In the genomic region with DNA sequence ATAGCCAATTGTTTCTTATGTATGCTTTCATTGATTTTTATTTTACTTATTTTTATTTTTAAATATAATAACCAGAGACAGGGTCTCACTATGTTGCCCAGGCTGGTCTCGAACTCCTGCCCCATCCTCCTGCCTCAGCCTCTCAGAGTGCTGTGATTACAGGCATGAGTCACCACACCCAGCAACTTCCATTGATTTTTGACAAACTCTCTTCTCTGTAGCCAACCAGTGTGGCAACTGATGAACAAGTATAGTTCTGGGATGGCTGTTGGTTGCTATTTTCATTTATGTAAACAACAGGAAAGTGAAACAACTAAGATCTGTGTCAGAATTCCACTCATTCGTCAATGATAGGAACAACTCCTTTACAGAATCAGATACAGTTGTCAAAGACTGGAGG, we compare ENCODE assay signal across 17 cellular contexts.
DNase-seq lines count a peak whose midpoint lies in the region; ATAC-seq and TF ChIP-seq lines count a peak whose summit lies in the region.
"Had no signal": no experiment of that assay in that cellular context is flagged by ENCODE, and none has a peak within 500 bp of the region (broad histone marks: within the 10 kb centered on the region; RNA-seq: fewer than 3 reads in every experiment).

No MANE protein-coding gene starts in this region.

- no peak for TF ChIP-seq EP300 in ovary (IDR thresholded peaks at IDR 0.05)

- H3K36me3 ChIP-seq in HEK293 (ENCODE audit: control insufficient read depth in 2 of 2, insufficient read depth in 1 of 2, low read length in 2 of 2): no peaks in the 10 kb centered on the region
- no peaks in the 10 kb centered on the region for H3K36me3 ChIP-seq in ovary
- H3K36me3 ChIP-seq: gastroesophageal sphincter, Peyer's patch had no signal

- TF ChIP-seq CTCF in HEK293 (tag by site-specific recombination; IDR thresholded peaks at IDR 0.05): no peak
- no peak for TF ChIP-seq CTCF in fibroblast of villous mesenchyme (IDR thresholded peaks at IDR 0.05; ENCODE audit: insufficient read depth, low read depth, low read length)
- TF ChIP-seq CTCF in ovary (IDR thresholded peaks at IDR 0.05): no peak

- H3K27ac ChIP-seq in HEK293 (ENCODE audit: extremely low read depth, low read depth, low read length) (0 out of 2 replicates have a peak overlapping the region, but pooled peaks have one; percentile 7), ovary (no peak overlapping the region)
- H3K27ac ChIP-seq: gastroesophageal sphincter, parathyroid adenoma, Peyer's patch had no signal

- TF ChIP-seq POLR2A in ovary (IDR thresholded peaks at IDR 0.05): no peak

- in situ Hi-C loops in SK-MEL-5 (cut with HindIII; ENCODE audit: low pct_unique_long_range_greater_than_20kb, low sequenced_read_pairs): no loop called here

- WGBS in ovary, 3 donors: 60 to 74% (median 66%) methylated on average over 2 of the region's 2 CpGs

- H3K9me3 ChIP-seq in HEK293 (ENCODE audit: control insufficient read depth, insufficient read depth, low read depth, low read length): no peaks in the 10 kb centered on the region
- H3K9me3 ChIP-seq in ovary: no peaks in the 10 kb centered on the region
- H3K9me3 ChIP-seq: gastroesophageal sphincter, Peyer's patch had no signal

- H3K27me3 ChIP-seq in ovary: no peaks in the 10 kb centered on the region
- H3K27me3 ChIP-seq: gastroesophageal sphincter, Peyer's patch had no signal

- peak; percentile 40 for DNase-seq in SK-MEL-5 (ENCODE audit: low read depth, low spot score)
- DNase-seq in fibroblast of villous mesenchyme (ENCODE audit: low read depth): peak; percentile 77
- peak; percentile 64 for DNase-seq in renal cortical epithelial cell (ENCODE audit: low read depth)
- DNase-seq in ovary: no peak
- no peak for DNase-seq in inferior parietal cortex (ENCODE audit: extremely low spot score)
- DNase-seq: activated CD4-positive, alpha-beta T cell treated with anti-CD3 and anti-CD28 coated beads for 1 hour; activated naive CD4-positive, alpha-beta T cell treated with anti-CD3 and anti-CD28 coated beads for 36 hours; CD4-positive, alpha-beta T cell; H9; KBM-7; NCI-H2029 treated with DMSO at 0.1 percent for 48 hours; Peyer's patch had no signal

- intact Hi-C loops in ovary (cut with DNase I): no loop called here

- CTCF ChIA-PET in HEK293 (lab: Yijun Ruan, JAX): no interaction called here

- POLR2A ChIA-PET in HEK293 (lab: Yijun Ruan, JAX): no interaction called here

- H3K4me1 ChIP-seq in HEK293 (ENCODE audit: control insufficient read depth, insufficient read depth, low read length) (no peaks in the 10 kb centered on the region), ovary (ENCODE audit: insufficient read depth) (no peaks in the 10 kb centered on the region)
- H3K4me1 ChIP-seq: gastroesophageal sphincter, parathyroid adenoma had no signal

- ATAC-seq in GM19467 (IDR thresholded peaks at IDR 0.05; ENCODE audit: unreplicated experiment) (no peak), GM18861 (IDR thresholded peaks at IDR 0.05; ENCODE audit: unreplicated experiment) (no peak)

- no peak overlapping the region for H3K4me3 ChIP-seq in HEK293 (ENCODE audit: low read depth, low read length)
- no peak overlapping the region for H3K4me3 ChIP-seq in fibroblast of villous mesenchyme (ENCODE audit: low read depth, low read length)
- no peak overlapping the region for H3K4me3 ChIP-seq in ovary
- H3K4me3 ChIP-seq: gastroesophageal sphincter, Peyer's patch had no signal

TF ChIP-seq in HEK293, 187 proteins besides CTCF, POLR2A, EP300 and RAD21:
- peak; percentile 75; the same call in 1 of the 2 replicates for TF ChIP-seq ZNF121 (tag by site-specific recombination; IDR thresholded peaks at IDR 0.05)
- TF ChIP-seq ZNF555 (tag by site-specific recombination; conservative IDR thresholded peaks at IDR 0.05): no peak
TF ChIP-seq in HEK293: peak in this region for 1.

Comparison
In these comparisons a context has a peak if more than half of its experiments do, and no peak if none do; other contexts are left out.
1. DNase-seq: peak in SK-MEL-5 (single experiment), fibroblast of villous mesenchyme (single experiment) and renal cortical epithelial cell (single experiment); none in ovary (0 of 5) and inferior parietal cortex (single experiment).